Comparison of ENCODE assay signal across 8 cellular contexts in genomic region chr9:86282077-86282978, GRCh38. TPM values are rescaled to one million over a fixed set of nuclear protein-coding genes. Genes with fewer than 3 reads are reported as not detected.
DNase-seq lines count a peak whose midpoint lies in the region; ATAC-seq lines count a peak whose summit lies in the region.

Gene ISCA1 (minus strand): TSS chr9:86282538. CDS start chr9:86282458, 80 bp downstream.

- H3K27ac Mint-ChIP-seq in IgD-negative memory B cell: peak within 1 kb of the TSS; percentile 86 to 99 (median 97)

- peak; percentile 84 for DNase-seq in DMS153 (lab: John Stamatoyannopoulos, UW)
- DNase-seq in OCI-M1 (lab: John Stamatoyannopoulos, UW): peak; percentile 96
- DNase-seq in activated T-cell treated with anti-CD3 and anti-CD28 coated beads for 48 hours (ENCODE audit: low read depth): peak; percentile 98
- peak; percentile 50 for DNase-seq in epithelial cell of prostate (ENCODE audit: low read depth, low spot score)
- peak; percentile 96 for DNase-seq in mucosa of gallbladder (ENCODE audit: low spot score)
- peak; percentile 96 to 98 for DNase-seq in stimulated activated CD8-positive, alpha-beta memory T cell treated with anti-CD3 and anti-CD28 coated beads, Interleukin-4, amount 100 ng/mL, for 4 hours (ENCODE audit: low read depth in 2 of 2, low spot score in 1 of 2)

- no peaks in the 10 kb centered on the region for H3K36me3 Mint-ChIP-seq in IgD-negative memory B cell

- H3K27me3 Mint-ChIP-seq in IgD-negative memory B cell: no peaks in the 10 kb centered on the region

- H3K4me3 Mint-ChIP-seq in IgD-negative memory B cell: peak within 1 kb of the TSS; percentile 92 to 96 (median 94)

- ATAC-seq in GM21576 (IDR thresholded peaks at IDR 0.05; ENCODE audit: unreplicated experiment): peak; percentile 84

- peak within 1 kb of the TSS; percentile 91 for H3K27ac ChIP-seq in epithelial cell of prostate

- no peaks in the 10 kb centered on the region for H3K9me3 Mint-ChIP-seq in IgD-negative memory B cell

- peaks cover 19 to 29% (median 20%) of the 10 kb centered on the region in 3 donors for H3K4me1 Mint-ChIP-seq in IgD-negative memory B cell

RNA-seq across cellular contexts. Expression of gene ISCA1, which starts in this region (rescaled TPM):
- polyA plus RNA-seq in IgD-negative memory B cell: 27.5 TPM
- total RNA-seq in mucosa of gallbladder: 34.6 TPM

Comparison
In these comparisons a context has a peak if more than half of its experiments do, and no peak if none do; other contexts are left out.
1. Peak in every context shown above with its lines: DNase-seq, ATAC-seq and H3K27ac ChIP-seq.